Comparison of ENCODE assay signal across 29 cellular contexts in genomic region chr4:114251020-114251419, GRCh38.
"Had no signal": no experiment of that assay in that cellular context is flagged by ENCODE, and none has a peak within 500 bp of the region (broad histone marks: within the 10 kb centered on the region; RNA-seq: fewer than 3 reads in every experiment).

No MANE protein-coding gene starts in this region.

- ATAC-seq: activated CD8-positive, alpha-beta T cell treated with anti-CD3 and anti-CD28 coated beads for 36 hours; activated T-cell treated with anti-CD3 and anti-CD28 coated beads, Interleukin-2, amount 50 U/mL, for 72 hours; left lung; lower lobe of right lung; naive thymus-derived CD8-positive, alpha-beta T cell; psoas muscle; stimulated activated naive CD8-positive, alpha-beta T cell treated with anti-CD3 and anti-CD28 coated beads, Interleukin-15, amount 100 ng/mL, for 72 hours had no signal

- H3K27ac Mint-ChIP-seq: activated B cell treated with CpG ODN at 0.5 μM for 24 hours; activated CD8-positive, alpha-beta T cell treated with anti-CD3 and anti-CD28 coated beads for 36 hours; activated naive CD4-positive, alpha-beta T cell treated with anti-CD3 and anti-CD28 coated beads for 36 hours; activated naive CD8-positive, alpha-beta T cell treated with anti-CD3 and anti-CD28 coated beads for 36 hours; activated T-cell treated with anti-CD3 and anti-CD28 coated beads, Interleukin-2, amount 50 U/mL, for 72 hours; endodermal cell; naive thymus-derived CD8-positive, alpha-beta T cell; stimulated activated memory B cell treated with anti-CD40 and anti-IgM and Interleukin-4, amounts not matched to agents 10 μg/mL and 1 μg/mL and 100 μg/mL, for 72 hours; stimulated activated naive CD8-positive, alpha-beta T cell treated with anti-CD3 and anti-CD28 coated beads, Interleukin-15, amount 100 ng/mL, for 72 hours had no signal

- DNase-seq: activated B cell treated with CpG ODN at 0.5 μM for 24 hours; activated CD4-positive, alpha-beta T cell treated with anti-CD3 and anti-CD28 coated beads, Interleukin-2, amount 50 U/mL, for 1 hour; activated CD8-positive, alpha-beta T cell treated with anti-CD3 and anti-CD28 coated beads for 36 hours; activated effector memory CD4-positive, alpha-beta T cell treated with Interleukin-2 at 50 U/mL for 16 hours; activated naive CD4-positive, alpha-beta T cell treated with anti-CD3 and anti-CD28 coated beads for 36 hours; activated naive CD8-positive, alpha-beta T cell treated with anti-CD3 and anti-CD28 coated beads for 36 hours; activated T-cell treated with anti-CD3 and anti-CD28 coated beads, Interleukin-2, amount 50 U/mL, for 72 hours; adrenal gland; aorta; brain microvascular endothelial cell; caudate nucleus; endodermal cell; left lung; lower lobe of right lung; naive thymus-derived CD8-positive, alpha-beta T cell; nucleus accumbens; psoas muscle; stimulated activated CD4-positive, alpha-beta T cell treated with anti-CD3 and anti-CD28 coated beads, Interleukin-1b, Interleukin-23, amount 100 ng/mL, for 48 hours; stimulated activated CD4-positive, alpha-beta T cell treated with anti-CD3 and anti-CD28 coated beads, Interleukin-4, amount 100 ng/mL, for 4 hours; stimulated activated CD8-positive, alpha-beta memory T cell treated with anti-CD3 and anti-CD28 coated beads, Interleukin-4, amount 100 ng/mL, for 48 hours; stimulated activated naive CD8-positive, alpha-beta T cell treated with anti-CD3 and anti-CD28 coated beads, Interleukin-15, amount 100 ng/mL, for 72 hours; substantia nigra; T-helper 2 cell; thyroid gland; upper lobe of left lung had no signal

- H3K27me3 Mint-ChIP-seq: activated B cell treated with CpG ODN at 0.5 μM for 24 hours; stimulated activated memory B cell treated with anti-CD40 and anti-IgM and Interleukin-4, amounts not matched to agents 10 μg/mL and 1 μg/mL and 100 μg/mL, for 72 hours had no signal

- H3K4me3 Mint-ChIP-seq: activated B cell treated with CpG ODN at 0.5 μM for 24 hours; activated CD8-positive, alpha-beta T cell treated with anti-CD3 and anti-CD28 coated beads for 36 hours; activated naive CD4-positive, alpha-beta T cell treated with anti-CD3 and anti-CD28 coated beads for 36 hours; activated naive CD8-positive, alpha-beta T cell treated with anti-CD3 and anti-CD28 coated beads for 36 hours; activated T-cell treated with anti-CD3 and anti-CD28 coated beads, Interleukin-2, amount 50 U/mL, for 72 hours; endodermal cell; naive thymus-derived CD8-positive, alpha-beta T cell; neural crest cell; stimulated activated memory B cell treated with anti-CD40 and anti-IgM and Interleukin-4, amounts not matched to agents 10 μg/mL and 1 μg/mL and 100 μg/mL, for 72 hours; stimulated activated naive CD8-positive, alpha-beta T cell treated with anti-CD3 and anti-CD28 coated beads, Interleukin-15, amount 100 ng/mL, for 72 hours had no signal

- H3K4me1 Mint-ChIP-seq: activated B cell treated with CpG ODN at 0.5 μM for 24 hours; activated naive CD8-positive, alpha-beta T cell treated with anti-CD3 and anti-CD28 coated beads for 36 hours; endodermal cell; naive thymus-derived CD8-positive, alpha-beta T cell; neural crest cell; stimulated activated memory B cell treated with anti-CD40 and anti-IgM and Interleukin-4, amounts not matched to agents 10 μg/mL and 1 μg/mL and 100 μg/mL, for 72 hours; stimulated activated naive CD8-positive, alpha-beta T cell treated with anti-CD3 and anti-CD28 coated beads, Interleukin-15, amount 100 ng/mL, for 72 hours had no signal

- H3K9me3 Mint-ChIP-seq: activated B cell treated with CpG ODN at 0.5 μM for 24 hours; activated CD8-positive, alpha-beta T cell treated with anti-CD3 and anti-CD28 coated beads for 36 hours; activated naive CD8-positive, alpha-beta T cell treated with anti-CD3 and anti-CD28 coated beads for 36 hours; stimulated activated memory B cell treated with anti-CD40 and anti-IgM and Interleukin-4, amounts not matched to agents 10 μg/mL and 1 μg/mL and 100 μg/mL, for 72 hours had no signal

- H3K4me3 ChIP-seq: adrenal gland, esophagus muscularis mucosa, left lung, lower lobe of right lung, psoas muscle, smooth muscle cell, thyroid gland, upper lobe of left lung had no signal

- H3K36me3 Mint-ChIP-seq: activated naive CD8-positive, alpha-beta T cell treated with anti-CD3 and anti-CD28 coated beads for 36 hours; naive thymus-derived CD8-positive, alpha-beta T cell; stimulated activated memory B cell treated with anti-CD40 and anti-IgM and Interleukin-4, amounts not matched to agents 10 μg/mL and 1 μg/mL and 100 μg/mL, for 72 hours had no signal
